ENCODE assay signal across 21 cellular contexts in genomic region chr2:116435648-116436047, GRCh38.
A peak's percentile ranks its signal among the peaks of the same experiment; 100 is the strongest.
DNase-seq lines count a peak whose midpoint lies in the region; ATAC-seq and TF ChIP-seq lines count a peak whose summit lies in the region.
"Had no signal": no experiment of that assay in that cellular context is flagged by ENCODE, and none has a peak within 500 bp of the region (broad histone marks: within the 10 kb centered on the region; RNA-seq: fewer than 3 reads in every experiment).

No MANE protein-coding gene starts in this region.

- H3K4me3 ChIP-seq in mammary epithelial cell (replicated peaks in 1 of 3; ENCODE audit: insufficient read depth in 1 of 3, low read depth in 2 of 3, low read length in 3 of 3) (no peak overlapping the region), NB4 (ENCODE audit: low read depth, low read length) (no peak overlapping the region), neural progenitor cell (no peak overlapping the region), BE2C (ENCODE audit: low read depth, low read length) (no peak overlapping the region)
- H3K4me3 ChIP-seq: GM12878, Peyer's patch had no signal

- TF ChIP-seq CTCF in MCF 10A (IDR thresholded peaks at IDR 0.05; ENCODE audit: unreplicated experiment) (peak; percentile 12), mammary epithelial cell (conservative IDR thresholded peaks at IDR 0.05 in 1 of 2, IDR thresholded peaks at IDR 0.05 in 1 of 2; ENCODE audit: extremely low read depth in 1 of 2, insufficient read depth in 1 of 2, low read depth in 1 of 2, low read length in 2 of 2) (no peak), NB4 (IDR thresholded peaks at IDR 0.05; ENCODE audit: low read depth, low read length) (no peak), neural progenitor cell (IDR thresholded peaks at IDR 0.05) (peak; percentile 37), GM13976 (IDR thresholded peaks at IDR 0.05; ENCODE audit: borderline replicate concordance, control extremely low read depth, extremely low read depth, insufficient read depth, missing control alignments) (no peak), BE2C (IDR thresholded peaks at IDR 0.05; ENCODE audit: low read depth, low read length) (no peak)

- no TSS peak for BruUV-seq in MCF 10A (replicated peaks; lab: Mats Ljungman, UMichigan)
- BruUV-seq in mammary epithelial cell (replicated peaks; lab: Mats Ljungman, UMichigan), result no TSS peak

- H3K27ac Mint-ChIP-seq in MCF 10A (ENCODE audit: low read depth, unreplicated experiment) (no peak overlapping the region), neural progenitor cell (no peak overlapping the region)
- H3K27ac Mint-ChIP-seq: CD4-positive, alpha-beta T cell had no signal

- H3K4me1 ChIP-seq in mammary epithelial cell (ENCODE audit: insufficient read depth, low read length) (no peaks in the 10 kb centered on the region), neural progenitor cell (no peaks in the 10 kb centered on the region), BE2C (no peaks in the 10 kb centered on the region)
- H3K4me1 ChIP-seq: Peyer's patch had no signal

- H3K27me3 Mint-ChIP-seq in MCF 10A (ENCODE audit: insufficient read depth, unreplicated experiment) (no peaks in the 10 kb centered on the region), neural progenitor cell (ENCODE audit: insufficient read depth, low read depth) (no peaks in the 10 kb centered on the region)
- H3K27me3 Mint-ChIP-seq: CD4-positive, alpha-beta T cell had no signal

- H3K9me3 Mint-ChIP-seq in MCF 10A (ENCODE audit: unreplicated experiment) (peaks cover 36% of the 10 kb centered on the region), neural progenitor cell (peaks cover 10% of the 10 kb centered on the region)

- H3K9me3 ChIP-seq in mammary epithelial cell (replicated peaks; ENCODE audit: insufficient read depth, low read length), result peaks cover 7% of the 10 kb centered on the region
- no peaks in the 10 kb centered on the region for H3K9me3 ChIP-seq in neural progenitor cell (ENCODE audit: low read depth)
- H3K9me3 ChIP-seq in BE2C, result no peaks in the 10 kb centered on the region
- H3K9me3 ChIP-seq: Peyer's patch had no signal

- no peak for DNase-seq in MCF 10A (ENCODE audit: unreplicated experiment)
- no peak for DNase-seq in mammary epithelial cell
- DNase-seq in NB4 (ENCODE audit: low read depth), result peak; percentile 4
- peak; percentile 52 for DNase-seq in SKM-1 (lab: John Stamatoyannopoulos, UW; ENCODE audit: unreplicated experiment)
- DNase-seq in neural progenitor cell (ENCODE audit: low spot score), result peak; percentile 9
- DNase-seq in GM13976 (ENCODE audit: low spot score), result no peak
- no peak for DNase-seq in BE2C
- DNase-seq: ACHN; AML-193; CD4-positive, alpha-beta T cell; DND-41; GOT3; NCI-H1417 treated with DMSO at 0.1 percent for 48 hours; NCI-H2029; NCI-H2171; NCI-H446; Peyer's patch; SHP77 treated with DMSO at 0.1 percent for 48 hours; SW 1271 had no signal

- no peak overlapping the region for H3K9ac ChIP-seq in mammary epithelial cell (ENCODE audit: insufficient read depth, low read length)
- no peak overlapping the region for H3K9ac ChIP-seq in neural progenitor cell

- H3K27me3 ChIP-seq in mammary epithelial cell (ENCODE audit: insufficient read depth, low read length) (no peaks in the 10 kb centered on the region), neural progenitor cell (no peaks in the 10 kb centered on the region), BE2C (no peaks in the 10 kb centered on the region)
- H3K27me3 ChIP-seq: Peyer's patch had no signal

- H3K4me1 Mint-ChIP-seq in MCF 10A (ENCODE audit: insufficient read depth, unreplicated experiment) (no peaks in the 10 kb centered on the region), neural progenitor cell (peaks cover 6% of the 10 kb centered on the region)

- H3K36me3 Mint-ChIP-seq in MCF 10A (ENCODE audit: insufficient read depth, unreplicated experiment) (no peaks in the 10 kb centered on the region), neural progenitor cell (no peaks in the 10 kb centered on the region)

- in situ Hi-C loops in mammary epithelial cell (cut with MboI; ENCODE audit: low sequenced_read_pairs in 2 of 2), result no loop called here
- in situ Hi-C loops in GM13976 (cut with MboI; ENCODE audit: low sequenced_read_pairs, unreplicated experiment), result no loop called here

- H3K4me3 Mint-ChIP-seq in MCF 10A (ENCODE audit: unreplicated experiment) (no peak overlapping the region), neural progenitor cell (no peak overlapping the region)
- H3K4me3 Mint-ChIP-seq: CD4-positive, alpha-beta T cell had no signal

- H3K27ac ChIP-seq in mammary epithelial cell (ENCODE audit: insufficient read depth, low read depth, low read length) (no peak overlapping the region), neural progenitor cell (no peak overlapping the region)
- H3K27ac ChIP-seq: Peyer's patch had no signal

- H3K4me2 ChIP-seq in mammary epithelial cell (ENCODE audit: insufficient read depth, low read depth, low read length), result no peak overlapping the region
- H3K4me2 ChIP-seq in neural progenitor cell, result no peak overlapping the region

- POLR2A ChIA-PET in MCF 10A (lab: Yijun Ruan, JAX), result no interaction called here

- no peak for ATAC-seq in HG02981 (IDR thresholded peaks at IDR 0.05; ENCODE audit: unreplicated experiment)
- ATAC-seq: GM12878 had no signal

- no peaks in the 10 kb centered on the region for H3K79me2 ChIP-seq in mammary epithelial cell (ENCODE audit: insufficient read depth, low read length)
- no peaks in the 10 kb centered on the region for H3K79me2 ChIP-seq in neural progenitor cell (ENCODE audit: low read depth)

- H2AFZ ChIP-seq in mammary epithelial cell (ENCODE audit: low read depth, low read length) (no peak overlapping the region), neural progenitor cell (replicated peaks) (no peak overlapping the region)

- dilution Hi-C loops in mammary epithelial cell (cut with HindIII; ENCODE audit: low sequenced_read_pairs), result no loop called here

- intact Hi-C loops in MCF 10A (cut with micrococcal nuclease) (no loop called here), mammary epithelial cell (cut with micrococcal nuclease) (no loop called here)

- H3K36me3 ChIP-seq in mammary epithelial cell (ENCODE audit: insufficient read depth, low read length), result no peaks in the 10 kb centered on the region
- no peaks in the 10 kb centered on the region for H3K36me3 ChIP-seq in neural progenitor cell
- H3K36me3 ChIP-seq in BE2C, result no peaks in the 10 kb centered on the region
- H3K36me3 ChIP-seq: Peyer's patch had no signal

- H3F3A ChIP-seq in neural progenitor cell (ENCODE audit: low read depth), result no peaks in the 10 kb centered on the region

- H4K20me1 ChIP-seq in mammary epithelial cell (ENCODE audit: insufficient read depth, low read length), result no peaks in the 10 kb centered on the region
- H4K20me1 ChIP-seq in neural progenitor cell (ENCODE audit: low read depth), result no peaks in the 10 kb centered on the region

- TF ChIP-seq POLR2A in NB4 (IDR thresholded peaks at IDR 0.05; ENCODE audit: extremely low read depth, insufficient read length), result no peak

- WGBS in mammary epithelial cell (ENCODE audit: low coverage, missing lambda C conversion rate), result 18% methylated on average over 4 of the region's 4 CpGs

- CTCF ChIA-PET in MCF 10A (lab: Yijun Ruan, JAX), result interaction anchor here (0.7 to 0.8 kb wide), 3 partner anchors 35 to 391 kb away, joined by 3 read pairs; no protein-coding TSS in a partner anchor
- CTCF ChIA-PET in mammary epithelial cell (lab: Charles Lee; ENCODE audit: low non-redundant PET), result no interaction called here

Comparison
In these comparisons a context has a peak if more than half of its experiments do, and no peak if none do; other contexts are left out.
1. CTCF ChIP-seq: peak in MCF 10A (single experiment) and neural progenitor cell (single experiment); none in mammary epithelial cell (0 of 2), NB4 (single experiment), GM13976 (single experiment) and BE2C (single experiment).
2. DNase-seq: peak in NB4 (single experiment), SKM-1 (single experiment) and neural progenitor cell (single experiment); none in MCF 10A (single experiment), mammary epithelial cell (single experiment), GM13976 (single experiment) and BE2C (single experiment).